Comparison of ENCODE assay signal across 7 cellular contexts in the genomic region with DNA sequence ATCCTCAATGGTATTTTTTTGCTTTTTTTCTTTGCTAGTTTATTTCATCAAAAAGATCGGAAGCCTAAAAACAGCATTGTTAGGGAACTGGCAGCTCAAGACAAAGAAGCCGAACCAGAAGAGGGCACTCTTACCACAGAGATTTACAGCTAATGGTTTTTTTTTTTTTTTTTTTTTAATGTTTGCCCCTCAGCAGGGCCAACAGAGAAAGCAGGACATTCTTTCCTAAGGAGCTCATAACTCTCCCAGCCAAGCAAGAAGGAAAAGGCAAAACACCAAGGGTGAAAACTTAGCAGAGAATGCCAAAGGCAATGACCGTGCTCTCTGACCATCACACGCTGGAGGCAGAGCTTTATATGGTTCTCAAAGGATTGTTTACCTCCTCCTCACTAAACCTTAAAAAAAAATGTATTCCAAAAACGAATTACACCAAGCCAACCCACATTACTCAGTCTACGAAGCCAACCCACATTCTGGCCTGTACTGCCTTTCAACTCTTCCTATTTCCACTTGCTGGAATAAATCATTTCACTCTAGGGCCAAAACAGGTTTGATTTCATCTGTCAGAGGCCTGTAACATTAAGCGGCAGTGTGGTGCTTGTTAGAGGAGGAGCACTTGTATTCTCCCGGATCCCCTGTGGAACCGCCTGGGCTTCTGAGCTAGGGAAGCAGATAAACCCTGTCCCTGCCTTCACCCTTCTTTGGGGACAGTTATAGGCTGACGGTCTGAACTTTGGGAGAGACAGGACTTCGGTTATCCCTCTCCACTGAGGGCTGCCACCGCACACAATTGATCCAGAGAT. TPM values are rescaled to one million over a fixed set of nuclear protein-coding genes. Genes with fewer than 3 reads are reported as not detected.
DNase-seq lines count a peak whose midpoint lies in the region; ATAC-seq, FAIRE-seq and TF ChIP-seq lines count a peak whose summit lies in the region.

No MANE protein-coding gene starts in this region.

- no peaks in the 10 kb centered on the region for H3K9me3 Mint-ChIP-seq in memory B cell

- DNase-seq in Kasumi-1 (lab: John Stamatoyannopoulos, UW) = peak; percentile 67 to 70
- DNase-seq in RCC 7860 (ENCODE audit: low spot score) = peak; percentile 58
- DNase-seq in dorsolateral prefrontal cortex = peak in 2 of 10 donors; percentile 36 to 38
- DNase-seq in memory B cell (ENCODE audit: low spot score in 2 of 2) = peak in 1 of 2 donors; percentile 34
- DNase-seq in cerebellar nuclear complex (lab: John Stamatoyannopoulos, UW) = no peak

- H3K4me1 ChIP-seq in urinary bladder (ENCODE audit: insufficient read depth) = no peaks in the 10 kb centered on the region

- H3K36me3 ChIP-seq in urinary bladder (ENCODE audit: insufficient read depth) = no peaks in the 10 kb centered on the region

- peak; percentile 97 for FAIRE-seq in G401.6 (lab: Jason Lieb, UNC)
- FAIRE-seq in RCC 7860 (lab: Jason Lieb, UNC) = peak; percentile 77

- H3K4me3 ChIP-seq in dorsolateral prefrontal cortex (peak overlapping the region in 1 of 59 donors; percentile 10), urinary bladder (ENCODE audit: low read depth, low read length) (no peak overlapping the region)

- ATAC-seq in memory B cell (ENCODE audit: low read depth) = peak; percentile 34

- no peaks in the 10 kb centered on the region for H3K36me3 Mint-ChIP-seq in memory B cell

- H3K27ac Mint-ChIP-seq in memory B cell = no peak overlapping the region

- no peak overlapping the region for H3K4me3 Mint-ChIP-seq in memory B cell

- TF ChIP-seq CTCF in dorsolateral prefrontal cortex (IDR thresholded peaks at IDR 0.05 in 54 of 56, conservative IDR thresholded peaks at IDR 0.05 in 2 of 56; ENCODE audit: low read depth in 1 of 56, partially characterized antibody in 56 of 56) = peak; percentile 17 to 85 (median 68)

- WGBS in urinary bladder = 38% methylated on average over 12 of the region's 12 CpGs

- H3K27ac ChIP-seq in dorsolateral prefrontal cortex (peak overlapping the region in 34 of 59 donors; percentile 7 to 82 (median 45)), urinary bladder (ENCODE audit: low read depth) (peak overlapping the region; percentile 54)

- intact Hi-C loops in dorsolateral prefrontal cortex (cut with DNase I) = loop anchor here (1.0 to 10.0 kb wide), 7 partner anchors 37 to 379 kb away; a partner anchor contains a TSS

- H3K27me3 ChIP-seq in dorsolateral prefrontal cortex = no peaks in the 10 kb centered on the region

- H3K27me3 Mint-ChIP-seq in memory B cell = peaks cover 12% of the 10 kb centered on the region

- H3K4me1 Mint-ChIP-seq in memory B cell = no peaks in the 10 kb centered on the region

RNA-seq across cellular contexts. Expression of a gene that starts 35.6 kb away (rescaled TPM):
- 10 to 100 TPM; 10.1 to 70.8 (median 37.8) TPM for total RNA-seq in dorsolateral prefrontal cortex
- total RNA-seq in urinary bladder = 33.2 TPM
- polyA plus RNA-seq in urinary bladder = 214 TPM

Comparison
In these comparisons a context has a peak if more than half of its experiments do, and no peak if none do; other contexts are left out.
1. DNase-seq: peak in Kasumi-1 (2 of 2) and RCC 7860 (single experiment); none in cerebellar nuclear complex (0 of 2).